ENCODE assay signal across 19 cellular contexts in the genomic region with DNA sequence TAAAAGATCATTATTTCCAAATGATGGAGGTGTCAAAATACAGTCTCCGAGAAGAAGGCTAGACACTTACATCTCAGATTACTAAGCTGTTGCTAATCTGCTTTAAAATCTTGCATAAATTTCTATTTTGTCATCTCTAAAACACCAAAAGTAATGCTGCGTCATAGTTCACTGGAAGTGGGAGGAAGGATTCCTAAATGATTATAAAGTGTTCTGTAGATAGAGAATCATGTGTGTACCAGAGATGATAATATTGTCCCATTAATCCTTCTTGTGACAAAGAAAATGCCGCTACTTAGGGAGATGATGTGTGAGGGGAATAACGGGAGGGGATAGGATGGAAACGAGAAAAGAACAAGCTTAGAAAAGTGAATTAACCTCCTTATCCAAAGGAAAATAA.
DNase-seq lines count a peak whose midpoint lies in the region; ATAC-seq and TF ChIP-seq lines count a peak whose summit lies in the region.
"Had no signal": no experiment of that assay in that cellular context is flagged by ENCODE, and none has a peak within 500 bp of the region (broad histone marks: within the 10 kb centered on the region; RNA-seq: fewer than 3 reads in every experiment).

No MANE protein-coding gene starts in this region.

- in situ Hi-C loops in GM23248 (cut with MboI) = no loop called here

- H3K4me1 Mint-ChIP-seq in CD8-positive, alpha-beta T cell (ENCODE audit: low read depth) = no peaks in the 10 kb centered on the region
- H3K4me1 Mint-ChIP-seq: CD4-positive, CD25-positive, alpha-beta regulatory T cell had no signal

- intact Hi-C loops in A673 (cut with micrococcal nuclease; ENCODE audit: unreplicated experiment) (no loop called here), PC-3 (cut with micrococcal nuclease) (no loop called here)
- intact Hi-C loops in CD8-positive, alpha-beta T cell (cut with DNase I, micrococcal nuclease) = no loop called here

- H3K27ac Mint-ChIP-seq in CD8-positive, alpha-beta T cell = no peak overlapping the region
- H3K27ac Mint-ChIP-seq: HFFc6 had no signal

- H3K9ac ChIP-seq in GM23248 (no peak overlapping the region), PC-3 (ENCODE audit: low read length) (no peak overlapping the region)

- POLR2A ChIA-PET in A673 (lab: Charles Lee; ENCODE audit: low non-redundant PET) = no interaction called here
- POLR2A ChIA-PET in PC-3 (lab: Charles Lee; ENCODE audit: unreplicated experiment) = no interaction called here
- POLR2A ChIA-PET in CD8-positive, alpha-beta T cell (lab: Charles Lee) = no interaction called here

- WGBS in GM23248 (ENCODE audit: low coverage in 1 of 2, low lambda C conversion rate in 2 of 2, missing lambda C conversion rate in 2 of 2), 2 experiments = 53 to 63% methylated on average over 5 of the region's 5 CpGs

- H3K9me3 ChIP-seq in A673 (ENCODE audit: low read depth, low read length, poor library complexity, severe bottlenecking) = no peaks in the 10 kb centered on the region
- H3K9me3 ChIP-seq in GM23248 (ENCODE audit: low read depth) = no peaks in the 10 kb centered on the region
- no peaks in the 10 kb centered on the region for H3K9me3 ChIP-seq in PC-3 (ENCODE audit: low read length)
- no peaks in the 10 kb centered on the region for H3K9me3 ChIP-seq in CD8-positive, alpha-beta T cell (ENCODE audit: low read length)
- H3K9me3 ChIP-seq: A549, HAP-1 had no signal

- no peaks in the 10 kb centered on the region for H3F3A ChIP-seq in GM23248 (ENCODE audit: insufficient read depth)
- no peaks in the 10 kb centered on the region for H3F3A ChIP-seq in PC-3 (ENCODE audit: low read length, unreplicated experiment)

- H3K4me2 ChIP-seq in GM23248 (ENCODE audit: unreplicated experiment) (no peak overlapping the region), PC-3 (ENCODE audit: low read length) (no peak overlapping the region)
- H3K4me2 ChIP-seq: A549 had no signal

- no peak for ATAC-seq in HG03025 (IDR thresholded peaks at IDR 0.05; ENCODE audit: low FRiP score, unreplicated experiment)
- no peak for ATAC-seq in HG02884 (IDR thresholded peaks at IDR 0.05; ENCODE audit: unreplicated experiment)
- ATAC-seq in PC-3 = no peak
- ATAC-seq in CD8-positive, alpha-beta T cell = no peak
- ATAC-seq: A549 had no signal

- CTCF ChIA-PET in A673 (lab: Charles Lee) (no interaction called here), PC-3 (lab: Charles Lee) (interaction anchor here (0.6 kb wide), 1 partner anchor 193 kb away, joined by 3 read pairs; no protein-coding TSS in a partner anchor)
- CTCF ChIA-PET in CD8-positive, alpha-beta T cell (lab: Charles Lee) = no interaction called here

- DNase-seq in A673 (ENCODE audit: low spot score) (peak; percentile 67), GM23248 (peak; percentile 2), OCI-M1 (lab: John Stamatoyannopoulos, UW) (peak; percentile 30), amniotic epithelial cell (ENCODE audit: low read depth) (peak; percentile 2), PC-3 (no peak)
- no peak for DNase-seq in CD8-positive, alpha-beta T cell
- DNase-seq: 8988T; C1 segment of cervical spinal cord; Calu3; CD4-positive, CD25-positive, alpha-beta regulatory T cell; COR-L47; DMS53; DMS79 treated with DMSO at 0.1 percent for 48 hours; GOT3; HFFc6 had no signal

- H3K27me3 ChIP-seq in A673 (replicated peaks; ENCODE audit: insufficient read depth, low read depth, low read length, poor library complexity) = no peaks in the 10 kb centered on the region
- H3K27me3 ChIP-seq in GM23248 (replicated peaks; ENCODE audit: insufficient read depth) = no peaks in the 10 kb centered on the region
- peaks cover 41% of the 10 kb centered on the region for H3K27me3 ChIP-seq in PC-3 (ENCODE audit: low read length)
- H3K27me3 ChIP-seq in CD8-positive, alpha-beta T cell (ENCODE audit: insufficient read depth, low read length) = no peaks in the 10 kb centered on the region

- no peaks in the 10 kb centered on the region for H3K36me3 Mint-ChIP-seq in CD8-positive, alpha-beta T cell
- H3K36me3 Mint-ChIP-seq: CD4-positive, CD25-positive, alpha-beta regulatory T cell had no signal

- H3K36me3 ChIP-seq in A673 (ENCODE audit: insufficient read depth, low read length, poor library complexity, severe bottlenecking) (no peaks in the 10 kb centered on the region), GM23248 (ENCODE audit: low read depth) (no peaks in the 10 kb centered on the region), PC-3 (ENCODE audit: low read depth, low read length) (no peaks in the 10 kb centered on the region)
- H3K36me3 ChIP-seq in CD8-positive, alpha-beta T cell (ENCODE audit: insufficient read depth, low read length) = no peaks in the 10 kb centered on the region
- H3K36me3 ChIP-seq: HAP-1 had no signal

- H4K20me1 ChIP-seq in GM23248 (ENCODE audit: insufficient read depth) (no peaks in the 10 kb centered on the region), PC-3 (ENCODE audit: low read length) (no peaks in the 10 kb centered on the region)

- no peak overlapping the region for H3K27ac ChIP-seq in A673 (ENCODE audit: low read depth, low read length, poor library complexity, severe bottlenecking)
- H3K27ac ChIP-seq in GM23248 = no peak overlapping the region
- no peak overlapping the region for H3K27ac ChIP-seq in PC-3 (ENCODE audit: low read length)
- H3K27ac ChIP-seq in CD8-positive, alpha-beta T cell (ENCODE audit: low read depth, low read length) = no peak overlapping the region
- H3K27ac ChIP-seq: A549 had no signal

- no peak overlapping the region for H3K4me3 ChIP-seq in A673 (ENCODE audit: low read depth, low read length, poor library complexity, severe bottlenecking)
- no peak overlapping the region for H3K4me3 ChIP-seq in GM23248
- H3K4me3 ChIP-seq in PC-3 (ENCODE audit: low read length) = no peak overlapping the region
- no peak overlapping the region for H3K4me3 ChIP-seq in CD8-positive, alpha-beta T cell (ENCODE audit: low read depth, low read length)
- H3K4me3 ChIP-seq: A549, HAP-1 had no signal

- H2AFZ ChIP-seq in GM23248 (no peak overlapping the region), PC-3 (ENCODE audit: low read length) (no peak overlapping the region)

- H3K79me2 ChIP-seq in GM23248 (ENCODE audit: insufficient read depth) (no peaks in the 10 kb centered on the region), PC-3 (ENCODE audit: low read length) (no peaks in the 10 kb centered on the region)

- H3K9me3 Mint-ChIP-seq in CD8-positive, alpha-beta T cell = no peaks in the 10 kb centered on the region

- H3K4me3 Mint-ChIP-seq in CD8-positive, alpha-beta T cell = no peak overlapping the region
- H3K4me3 Mint-ChIP-seq: CD4-positive, CD25-positive, alpha-beta regulatory T cell; HFFc6 had no signal

- BruUV-seq in A673 (replicated peaks; lab: Mats Ljungman, UMichigan) (no TSS peak), PC-3 (replicated peaks; lab: Mats Ljungman, UMichigan) (no TSS peak)

- H3K9me2 ChIP-seq in GM23248 (ENCODE audit: insufficient read depth) = 0 out of 2 replicates have a peak, but pooled peaks cover 3% of the 10 kb centered on the region
- H3K9me2 ChIP-seq in PC-3 (replicated peaks; ENCODE audit: low read length) = no peaks in the 10 kb centered on the region

- TF ChIP-seq CTCF in A673 (conservative IDR thresholded peaks at IDR 0.05; ENCODE audit: low read depth, low read length) (no peak), PC-3 (conservative IDR thresholded peaks at IDR 0.05; ENCODE audit: low read depth, low read length) (no peak)
- no peak for TF ChIP-seq CTCF in CD8-positive, alpha-beta T cell (IDR thresholded peaks at IDR 0.05)

- H3K27me3 Mint-ChIP-seq in CD8-positive, alpha-beta T cell (ENCODE audit: low read depth) = no peaks in the 10 kb centered on the region
- H3K27me3 Mint-ChIP-seq: CD4-positive, CD25-positive, alpha-beta regulatory T cell had no signal

- peaks cover 15% of the 10 kb centered on the region for H3K4me1 ChIP-seq in A673 (ENCODE audit: insufficient read depth, low read length, poor library complexity, severe bottlenecking)
- no peaks in the 10 kb centered on the region for H3K4me1 ChIP-seq in GM23248 (ENCODE audit: insufficient read depth)
- H3K4me1 ChIP-seq in PC-3 (ENCODE audit: insufficient read depth, low read length) = no peaks in the 10 kb centered on the region
- H3K4me1 ChIP-seq in CD8-positive, alpha-beta T cell (ENCODE audit: insufficient read depth, low read length) = no peaks in the 10 kb centered on the region
- H3K4me1 ChIP-seq: A549, HAP-1 had no signal

Comparison
In these comparisons a context has a peak if more than half of its experiments do, and no peak if none do; other contexts are left out.
1. DNase-seq: peak in A673 (single experiment), GM23248 (single experiment), OCI-M1 (single experiment) and amniotic epithelial cell (single experiment); none in PC-3 (single experiment) and CD8-positive, alpha-beta T cell (0 of 7).